Comparison of ENCODE assay signal across 8 cellular contexts in the genomic region with DNA sequence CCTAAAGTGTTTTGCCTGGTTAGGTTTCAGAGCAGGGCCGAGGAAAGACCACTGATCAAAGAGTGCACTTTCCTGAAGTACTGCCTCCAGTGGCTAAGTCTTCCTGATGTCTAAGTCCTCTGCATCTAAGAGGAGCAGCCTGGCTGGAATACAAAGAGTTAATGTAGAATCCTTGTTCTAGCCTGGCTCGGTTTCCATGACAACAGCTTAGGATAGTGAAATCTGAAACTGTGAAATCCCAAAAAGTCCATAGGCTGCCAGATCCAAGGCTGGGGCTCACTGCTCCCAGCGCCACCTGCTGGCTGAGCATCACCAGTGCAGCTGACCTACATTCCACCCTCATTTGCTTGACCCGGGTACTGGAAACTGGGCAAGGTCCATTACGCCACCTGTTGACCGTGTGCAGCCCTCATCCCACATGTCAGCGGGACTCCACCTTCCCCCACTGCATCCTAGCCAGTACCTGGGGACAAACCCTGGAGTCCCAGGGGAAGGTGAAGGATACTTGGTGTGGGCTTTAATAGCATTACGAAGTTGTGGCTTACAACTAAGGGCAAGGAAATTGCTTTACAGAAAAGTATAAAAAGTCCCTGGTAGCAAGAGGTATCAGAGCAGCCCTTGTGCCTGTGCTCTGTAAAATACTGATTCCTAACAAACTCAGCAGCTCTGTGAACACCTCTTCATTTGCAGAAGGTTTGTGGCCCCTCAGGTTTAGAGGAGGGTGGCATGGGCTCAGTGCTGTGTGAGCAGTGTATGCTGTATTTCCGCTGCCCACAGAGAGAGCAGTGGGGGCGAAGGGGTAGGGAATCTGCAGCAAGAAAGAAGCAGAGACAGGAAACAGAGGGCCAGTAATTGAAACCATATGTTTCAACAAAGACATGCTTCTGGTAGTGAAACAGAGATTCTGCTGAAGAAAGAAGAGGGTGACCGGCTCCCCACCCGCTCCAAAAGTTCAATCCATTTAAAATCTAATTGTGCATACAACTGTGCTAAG. TPM values are rescaled to one million over a fixed set of nuclear protein-coding genes. Genes with fewer than 3 reads are reported as not detected.
DNase-seq lines count a peak whose midpoint lies in the region; ATAC-seq, FAIRE-seq and TF ChIP-seq lines count a peak whose summit lies in the region.

No MANE protein-coding gene starts in this region.

- DNase-seq in H54 (ENCODE audit: insufficient read length, low spot score) (peak; percentile 83), Kasumi-1 (lab: John Stamatoyannopoulos, UW) (peak; percentile 55 to 68), RKO (ENCODE audit: low spot score) (peak; percentile 93), frontal cortex (ENCODE audit: low spot score in 2 of 2) (peak; percentile 52 to 73), neuronal stem cell (ENCODE audit: low spot score) (peak; percentile 98), upper lobe of left lung (peak; percentile 67 to 92)
- DNase-seq in activated naive CD4-positive, alpha-beta T cell treated with anti-CD3 and anti-CD28 coated beads for 36 hours, result peak; percentile 57

- FAIRE-seq in G401.6 (lab: Jason Lieb, UNC), result peak; percentile 97
- FAIRE-seq in H54 (lab: Jason Lieb, UNC), result peak; percentile 80
- no peak for FAIRE-seq in frontal cortex (lab: Jason Lieb, UNC)

- no peak overlapping the region for H4K91ac ChIP-seq in neuronal stem cell (ENCODE audit: low read depth, low read length, poor library complexity)

- peak overlapping the region; percentile 79 for H2BK12ac ChIP-seq in neuronal stem cell (ENCODE audit: low read length)

- H3K27me3 ChIP-seq in neuronal stem cell (ENCODE audit: control insufficient read depth in 3 of 3, insufficient read depth in 3 of 3, low read depth in 1 of 3, low read length in 3 of 3), result no peaks in the 10 kb centered on the region
- H3K27me3 ChIP-seq in upper lobe of left lung, result no peaks in the 10 kb centered on the region

- H3K4me1 Mint-ChIP-seq in activated naive CD4-positive, alpha-beta T cell treated with anti-CD3 and anti-CD28 coated beads for 36 hours (ENCODE audit: low read depth), result peaks cover 32% of the 10 kb centered on the region

- H3K27me3 Mint-ChIP-seq in activated naive CD4-positive, alpha-beta T cell treated with anti-CD3 and anti-CD28 coated beads for 36 hours (ENCODE audit: low read depth), result no peaks in the 10 kb centered on the region

- H3K9ac ChIP-seq in neuronal stem cell (ENCODE audit: low read depth, low read length, poor library complexity), result no peak overlapping the region

- CTCF ChIA-PET in activated naive CD4-positive, alpha-beta T cell treated with anti-CD3 and anti-CD28 coated beads for 36 hours (lab: Charles Lee), result interaction anchor here (0.5 to 7.5 kb wide), 22 partner anchors 9 to 205 kb away, joined by 3 to 96 read pairs (median 5); a partner anchor contains a TSS

- H3K9me3 ChIP-seq in neuronal stem cell (replicated peaks in 1 of 2; ENCODE audit: control insufficient read depth in 2 of 2, insufficient read depth in 1 of 2, low read depth in 1 of 2, low read length in 2 of 2) (peaks cover 0 to 25% of the 10 kb centered on the region in 2 donors), upper lobe of left lung (no peaks in the 10 kb centered on the region)

- H3K23ac ChIP-seq in neuronal stem cell (ENCODE audit: low read depth, low read length, poor library complexity), result no peak overlapping the region

- H3K79me1 ChIP-seq in neuronal stem cell (ENCODE audit: low read depth, low read length), result no peaks in the 10 kb centered on the region

- H3K4me3 ChIP-seq in neuronal stem cell (ENCODE audit: low read length in 2 of 2) (no peak overlapping the region), upper lobe of left lung (no peak overlapping the region)

- H3K18ac ChIP-seq in neuronal stem cell (ENCODE audit: low read length), result peak overlapping the region; percentile 89

- peak; percentile 86 to 94 for ATAC-seq in upper lobe of left lung (ENCODE audit: low FRiP score in 2 of 2)

- no peak overlapping the region for H2BK120ac ChIP-seq in neuronal stem cell (ENCODE audit: low read depth, low read length)

- no peak overlapping the region for H2BK15ac ChIP-seq in neuronal stem cell (ENCODE audit: low read length)

- no CpG with 5 or more reads among the region's 12 CpGs for WGBS in neuronal stem cell (ENCODE audit: extremely low coverage in 2 of 2, insufficient read length in 2 of 2, insufficient replicate concordance in 1 of 2), 2 donors
- 38 to 40% methylated on average over 12 of the region's 12 CpGs for WGBS in upper lobe of left lung, 2 donors

- peaks cover 56% of the 10 kb centered on the region for H3K36me3 Mint-ChIP-seq in activated naive CD4-positive, alpha-beta T cell treated with anti-CD3 and anti-CD28 coated beads for 36 hours (ENCODE audit: low read depth)

- H3K27ac Mint-ChIP-seq in activated naive CD4-positive, alpha-beta T cell treated with anti-CD3 and anti-CD28 coated beads for 36 hours, result no peak overlapping the region

- no peak overlapping the region for H3K4ac ChIP-seq in neuronal stem cell (ENCODE audit: low read length)

- TF ChIP-seq POLR2A in H54 (IDR thresholded peaks at IDR 0.05; ENCODE audit: low read depth, low read length), result no peak
- TF ChIP-seq POLR2A in upper lobe of left lung (IDR thresholded peaks at IDR 0.05), result no peak

- peak; percentile 96 to 99 (median 98) for TF ChIP-seq CTCF in upper lobe of left lung (IDR thresholded peaks at IDR 0.05)

- intact Hi-C loops in activated naive CD4-positive, alpha-beta T cell treated with anti-CD3 and anti-CD28 coated beads for 36 hours (cut with micrococcal nuclease), result loop anchor here (1.0 to 10.0 kb wide), 7 partner anchors 50 to 440 kb away; a partner anchor contains a TSS

- no peak overlapping the region for H3K4me2 ChIP-seq in neuronal stem cell (ENCODE audit: insufficient read depth, low read length, poor library complexity, severe bottlenecking)

- no peak overlapping the region for H2BK5ac ChIP-seq in neuronal stem cell (ENCODE audit: low read length)

- H2AFZ ChIP-seq in neuronal stem cell (ENCODE audit: low read length), result peak overlapping the region; percentile 32

- H3K4me1 ChIP-seq in neuronal stem cell (ENCODE audit: control insufficient read depth in 2 of 2, insufficient read depth in 1 of 2, low read depth in 1 of 2, low read length in 2 of 2), result peaks cover 29 to 32% of the 10 kb centered on the region in 2 donors
- H3K4me1 ChIP-seq in upper lobe of left lung, result peaks cover 42 to 58% (median 46%) of the 10 kb centered on the region in 4 donors

- H3K27ac ChIP-seq in neuronal stem cell (replicated peaks; ENCODE audit: low read length) (peak overlapping the region; percentile 71), upper lobe of left lung (peak overlapping the region; percentile 34 to 67 (median 58))

- no peak overlapping the region for H3K14ac ChIP-seq in neuronal stem cell (ENCODE audit: low read length)

- no peak overlapping the region for H3K4me3 Mint-ChIP-seq in activated naive CD4-positive, alpha-beta T cell treated with anti-CD3 and anti-CD28 coated beads for 36 hours

- no peak for TF ChIP-seq EP300 in upper lobe of left lung (IDR thresholded peaks at IDR 0.05)

- H3K36me3 ChIP-seq in neuronal stem cell (replicated peaks in 1 of 2; ENCODE audit: control insufficient read depth in 2 of 2, insufficient read depth in 2 of 2, low read length in 2 of 2), result peaks cover 16 to 83% of the 10 kb centered on the region in 2 donors
- peaks cover 9 to 78% (median 41%) of the 10 kb centered on the region in 4 donors for H3K36me3 ChIP-seq in upper lobe of left lung

- H3K9me3 Mint-ChIP-seq in activated naive CD4-positive, alpha-beta T cell treated with anti-CD3 and anti-CD28 coated beads for 36 hours, result no peaks in the 10 kb centered on the region

- no peak overlapping the region for H4K8ac ChIP-seq in neuronal stem cell (ENCODE audit: low read depth, low read length)

- no peak overlapping the region for H2AK5ac ChIP-seq in neuronal stem cell (ENCODE audit: low read depth, low read length)

RNA-seq across cellular contexts. Expression of a gene that starts 36.0 kb away (rescaled TPM):
- total RNA-seq in activated naive CD4-positive, alpha-beta T cell treated with anti-CD3 and anti-CD28 coated beads for 36 hours, result not detected
- total RNA-seq in frontal cortex (4.9 TPM), upper lobe of left lung (10 to 100 TPM in 1 of 6 donors, 1 to 10 TPM in 3, under 1 TPM in 2; 0.61 to 11.5 (median 1.4) TPM)
- polyA plus RNA-seq in neuronal stem cell (2013, experiment 1 of 2), result 1.1 TPM
- 1.1 TPM for polyA plus RNA-seq in neuronal stem cell (2013, experiment 2 of 2)

RNA-seq across cellular contexts. Expression of a gene that starts 40.1 kb away (rescaled TPM):
- total RNA-seq in activated naive CD4-positive, alpha-beta T cell treated with anti-CD3 and anti-CD28 coated beads for 36 hours, result not detected
- total RNA-seq in frontal cortex, result 65.2 TPM
- polyA plus RNA-seq in neuronal stem cell (2013, experiment 1 of 2), result 12.3 TPM
- 11.6 TPM for polyA plus RNA-seq in neuronal stem cell (2013, experiment 2 of 2)
- 10 to 100 TPM in 1 of 6 donors, 1 to 10 TPM in 4, under 1 TPM in 1; 0.69 to 24.7 (median 1.8) TPM for total RNA-seq in upper lobe of left lung

RNA-seq across cellular contexts. Expression of a gene that starts 49.1 kb away (rescaled TPM):
- total RNA-seq in activated naive CD4-positive, alpha-beta T cell treated with anti-CD3 and anti-CD28 coated beads for 36 hours, result under 1 TPM; 0.12 to 0.17 TPM
- total RNA-seq in frontal cortex, result 20.8 TPM
- 113 TPM for polyA plus RNA-seq in neuronal stem cell (2013, experiment 1 of 2)
- polyA plus RNA-seq in neuronal stem cell (2013, experiment 2 of 2), result 116 TPM
- 100 to 1,000 TPM in 1 of 6 donors, 10 to 100 TPM in 5; 26.4 to 116 (median 50.1) TPM for total RNA-seq in upper lobe of left lung

Comparison
In these comparisons a context has a peak if more than half of its experiments do, and no peak if none do; other contexts are left out.
1. RNA of a gene that starts 49.1 kb away (total RNA-seq): 26.4 to 116 TPM in upper lobe of left lung and 20.8 TPM in frontal cortex (single experiment); 0.12 to 0.17 TPM in activated naive CD4-positive, alpha-beta T cell treated with anti-CD3 and anti-CD28 coated beads for 36 hours; every median in the first group is over 10 times any median in the second.
2. Peak in every context shown above with its lines, with median percentiles within 50 percentile points of each other: DNase-seq.